9 cellular contexts compared by ENCODE assay signal in the genomic region with DNA sequence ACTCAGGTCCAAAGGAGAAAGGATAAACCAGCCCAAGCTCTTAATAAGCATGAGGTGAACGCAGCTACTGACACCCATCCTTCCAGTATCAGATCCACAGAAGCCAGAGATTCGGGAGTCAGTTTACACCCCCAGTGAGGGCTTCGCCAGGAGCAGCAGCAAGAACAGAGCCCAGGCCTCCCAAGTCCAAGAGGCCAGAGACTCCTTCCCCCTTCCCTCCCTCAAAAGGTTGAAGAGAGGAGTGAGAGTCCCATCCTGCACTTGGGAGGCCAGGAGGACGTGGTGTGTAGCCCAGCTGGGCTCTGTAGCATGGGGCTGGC.
DNase-seq lines count a peak whose midpoint lies in the region; ATAC-seq and TF ChIP-seq lines count a peak whose summit lies in the region.
"Had no signal": no experiment of that assay in that cellular context is flagged by ENCODE, and none has a peak within 500 bp of the region (broad histone marks: within the 10 kb centered on the region; RNA-seq: fewer than 3 reads in every experiment).

No MANE protein-coding gene starts in this region.

- H2BK15ac ChIP-seq in mesenchymal stem cell (ENCODE audit: low read depth, poor library complexity, severe bottlenecking) = peak overlapping the region; percentile 56

- H3K14ac ChIP-seq in mesenchymal stem cell (ENCODE audit: low read length in 2 of 2) = no peak overlapping the region

- peak overlapping the region; percentile 17 to 57 for H3K4ac ChIP-seq in mesenchymal stem cell (ENCODE audit: low read depth in 1 of 2, low read length in 2 of 2)

- no peaks in the 10 kb centered on the region for H3K9me3 Mint-ChIP-seq in chondrocyte (ENCODE audit: low read depth)

- H2BK12ac ChIP-seq in mesenchymal stem cell (ENCODE audit: low read length in 2 of 2) = peak overlapping the region in 1 of 2 experiments; percentile 22

- H3K36me3 Mint-ChIP-seq in chondrocyte (ENCODE audit: low read depth) = no peaks in the 10 kb centered on the region

- ATAC-seq in GM21390 (IDR thresholded peaks at IDR 0.05; ENCODE audit: unreplicated experiment) (no peak), HG02970 (IDR thresholded peaks at IDR 0.05; ENCODE audit: low FRiP score, unreplicated experiment) (no peak)

- peak overlapping the region; percentile 61 for H3K4me3 Mint-ChIP-seq in chondrocyte (ENCODE audit: unreplicated experiment)

- no TSS peak for BruUV-seq in OCI-LY7 (replicated peaks; lab: Mats Ljungman, UMichigan)

- peak overlapping the region; percentile 85 for H3K9ac ChIP-seq in mesenchymal stem cell (ENCODE audit: low read length)

- no peak overlapping the region for H3K23ac ChIP-seq in mesenchymal stem cell (ENCODE audit: low read length in 2 of 2)

- no peak overlapping the region for H4K91ac ChIP-seq in mesenchymal stem cell (ENCODE audit: low read length)

- H3K27ac Mint-ChIP-seq in chondrocyte (ENCODE audit: unreplicated experiment) = peak overlapping the region; percentile 96

- TF ChIP-seq CTCF in OCI-LY7 (conservative IDR thresholded peaks at IDR 0.05; ENCODE audit: low read length) (no peak; the same call in 1 of the 2 replicates), chondrocyte (IDR thresholded peaks at IDR 0.05) (no peak), testis (IDR thresholded peaks at IDR 0.05) (peak in 1 of 3 experiments; percentile 10)

- whole genome bisulfite sequencing in mesenchymal stem cell = 37% methylated on average over 2 of the region's 4 CpGs
- WGBS in testis, 2 donors = 42 to 58% methylated on average over 4 of the region's 4 CpGs

- no peaks in the 10 kb centered on the region for H3K27me3 Mint-ChIP-seq in chondrocyte (ENCODE audit: low read depth)

- H3K36me3 ChIP-seq in OCI-LY7 (ENCODE audit: insufficient read depth, low read length) (no peaks in the 10 kb centered on the region), mesenchymal stem cell (ENCODE audit: control insufficient read depth in 1 of 2, insufficient read depth in 2 of 2, low read depth in 1 of 2, low read length in 2 of 2) (peaks cover 11 to 23% of the 10 kb centered on the region in 2 experiments), testis (ENCODE audit: low read depth, missing control alignments) (no peaks in the 10 kb centered on the region)

- peak overlapping the region; percentile 40 for H2BK5ac ChIP-seq in mesenchymal stem cell (ENCODE audit: low read depth, low read length, poor library complexity, severe bottlenecking)

- H2BK120ac ChIP-seq in mesenchymal stem cell (ENCODE audit: low read depth, low read length) = no peak overlapping the region

- H3K4me3 ChIP-seq in OCI-LY7 (ENCODE audit: low read depth, low read length, poor library complexity, severe bottlenecking) = no peak overlapping the region
- H3K4me3 ChIP-seq in mesenchymal stem cell (ENCODE audit: insufficient read depth in 1 of 2, low read depth in 1 of 2, low read length in 2 of 2) = peak overlapping the region in 1 of 2 experiments; percentile 66
- no peak overlapping the region for H3K4me3 ChIP-seq in testis

- H3K4me1 ChIP-seq in OCI-LY7 (ENCODE audit: insufficient read depth, low read length, poor library complexity, severe bottlenecking) (peaks cover 17% of the 10 kb centered on the region), mesenchymal stem cell (ENCODE audit: control insufficient read depth, insufficient read depth, low read depth, low read length) (peaks cover 42% of the 10 kb centered on the region), testis (peaks cover 66% of the 10 kb centered on the region)

- H2AFZ ChIP-seq in OCI-LY7 (ENCODE audit: low read length) = no peak overlapping the region
- H2AFZ ChIP-seq in mesenchymal stem cell (ENCODE audit: low read depth, low read length) = no peak overlapping the region

- H2AK5ac ChIP-seq in mesenchymal stem cell (ENCODE audit: low read length, severe bottlenecking) = peak overlapping the region; percentile 65

- DNase-seq in OCI-LY7 (ENCODE audit: low spot score) (no peak), chondrocyte (ENCODE audit: low spot score) (no peak), mesenchymal stem cell (no peak), testis (no peak), NCI-H1930 (lab: John Stamatoyannopoulos, UW) (no peak)
- DNase-seq: NCI-H2081 treated with DMSO at 0.1 percent for 48 hours; stimulated activated CD8-positive, alpha-beta memory T cell treated with anti-CD3 and anti-CD28 coated beads, Interleukin-4, amount 100 ng/mL, for 48 hours had no signal

- POLR2A ChIA-PET in OCI-LY7 (lab: Charles Lee) = interaction anchor here (0.6 to 1.5 kb wide), 5 partner anchors 102 to 383 kb away, joined by 3 to 4 read pairs (median 3); a partner anchor contains a TSS

- H3K9me3 ChIP-seq in OCI-LY7 (ENCODE audit: low read length) (no peaks in the 10 kb centered on the region), mesenchymal stem cell (ENCODE audit: control insufficient read depth, low read length) (no peaks in the 10 kb centered on the region), testis (no peaks in the 10 kb centered on the region)

- H4K8ac ChIP-seq in mesenchymal stem cell (ENCODE audit: low read length) = no peak overlapping the region

- no peaks in the 10 kb centered on the region for H3K9me2 ChIP-seq in OCI-LY7 (ENCODE audit: insufficient read depth, low read length)

- no peaks in the 10 kb centered on the region for H3K79me2 ChIP-seq in OCI-LY7 (ENCODE audit: insufficient read depth, low read depth, low read length)

- H3K18ac ChIP-seq in mesenchymal stem cell (ENCODE audit: low read depth in 1 of 2, low read length in 2 of 2) = peak overlapping the region in 1 of 2 experiments; percentile 68

- no peaks in the 10 kb centered on the region for H4K20me1 ChIP-seq in OCI-LY7 (ENCODE audit: insufficient read depth, low read length)

- no peak for TF ChIP-seq POLR2A in testis (IDR thresholded peaks at IDR 0.05)

- CTCF ChIA-PET in OCI-LY7 (lab: Charles Lee; ENCODE audit: unreplicated experiment) = interaction anchor here (0.6 to 1.0 kb wide), 2 partner anchors 135 to 196 kb away, joined by 3 to 4 read pairs; no protein-coding TSS in a partner anchor

- no peaks in the 10 kb centered on the region for H3K27me3 ChIP-seq in mesenchymal stem cell (ENCODE audit: control insufficient read depth in 1 of 2, insufficient read depth in 1 of 2, low read length in 2 of 2)
- no peaks in the 10 kb centered on the region for H3K27me3 ChIP-seq in testis

- peak overlapping the region; percentile 9 for H3K27ac ChIP-seq in OCI-LY7 (ENCODE audit: low read depth, low read length, poor library complexity, severe bottlenecking)
- peak overlapping the region; percentile 96 for H3K27ac ChIP-seq in mesenchymal stem cell (ENCODE audit: low read length, poor library complexity, severe bottlenecking)
- peak overlapping the region; percentile 84 to 93 for H3K27ac ChIP-seq in testis

- H3K4me1 Mint-ChIP-seq in chondrocyte (ENCODE audit: low read depth) = peaks cover 60% of the 10 kb centered on the region

- intact Hi-C loops in OCI-LY7 (cut with micrococcal nuclease; ENCODE audit: unreplicated experiment) = loop anchor here (1.0 to 5.0 kb wide), 3 partner anchors 70 to 217 kb away; a partner anchor contains a TSS
- intact Hi-C loops in testis (cut with DNase I; ENCODE audit: low total_unique reads) = loop anchor here (5.0 kb wide), 1 partner anchor 135 kb away; a partner anchor contains a TSS

- H3K79me1 ChIP-seq in mesenchymal stem cell (replicated peaks; ENCODE audit: low read length, poor library complexity, severe bottlenecking) = peaks cover 42% of the 10 kb centered on the region

- H3K4me2 ChIP-seq in OCI-LY7 (ENCODE audit: low read length) (peak overlapping the region; percentile 64; the same call in 1 of the 2 replicates), mesenchymal stem cell (ENCODE audit: low read length, poor library complexity, severe bottlenecking) (peak overlapping the region; percentile 52)

Comparison
In these comparisons a context has a peak if more than half of its experiments do, and no peak if none do; other contexts are left out.
1. H3K27ac ChIP-seq: peak in every context shown above with its lines; median percentile 96 in mesenchymal stem cell; 88 in testis; 9 in OCI-LY7.